ENCODE assay signal across 12 cellular contexts in the genomic region with DNA sequence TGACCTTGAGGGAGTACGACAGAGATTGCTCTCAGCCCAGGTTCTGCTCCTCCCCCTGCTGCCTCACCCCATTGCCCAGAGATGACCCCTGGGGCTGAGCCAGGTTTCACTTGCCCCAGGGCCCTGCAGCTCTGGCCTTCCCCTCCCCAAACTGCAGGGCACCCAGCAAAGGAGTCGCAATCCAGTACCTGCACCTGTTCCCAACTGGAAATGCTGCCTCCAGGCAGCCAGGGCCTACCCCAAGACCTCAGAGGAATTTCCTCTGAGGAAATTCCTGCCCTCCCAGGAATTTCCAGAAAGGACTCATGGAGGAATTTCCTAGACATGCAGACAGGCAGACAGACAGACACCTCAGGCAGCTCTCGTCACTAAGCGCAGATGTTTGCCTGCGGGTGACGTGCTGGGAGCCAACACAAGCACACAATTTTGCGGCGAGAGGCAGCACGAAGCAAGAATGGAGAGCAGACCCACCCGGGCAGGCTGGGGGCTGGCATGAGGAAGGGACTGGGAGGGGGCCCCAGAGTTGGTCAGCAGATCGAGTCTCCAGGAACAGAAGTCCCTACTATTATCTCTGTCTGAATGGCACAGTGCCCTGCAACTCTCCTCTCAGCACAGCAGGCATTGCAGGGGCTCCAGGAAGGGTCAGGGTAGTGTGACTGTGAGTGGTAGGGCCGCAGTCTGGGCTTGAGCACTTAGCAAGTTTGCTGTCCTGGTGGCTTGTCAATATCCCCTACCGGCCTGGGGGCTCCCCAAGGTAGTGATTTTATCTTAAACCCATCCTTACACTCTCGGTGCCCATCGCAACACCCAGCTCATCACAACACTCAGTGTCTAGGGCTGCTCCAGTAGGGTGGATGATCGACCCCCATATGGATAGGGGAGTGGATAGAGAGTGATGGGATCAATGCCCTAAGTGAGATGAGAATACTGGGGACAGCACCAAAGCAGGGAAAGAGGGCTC. TPM values are rescaled to one million over a fixed set of nuclear protein-coding genes. Genes with fewer than 3 reads are reported as not detected.
DNase-seq lines count a peak whose midpoint lies in the region; ATAC-seq and TF ChIP-seq lines count a peak whose summit lies in the region.
"Had no signal": no experiment of that assay in that cellular context is flagged by ENCODE, and none has a peak within 500 bp of the region (broad histone marks: within the 10 kb centered on the region; RNA-seq: fewer than 3 reads in every experiment).

No MANE protein-coding gene starts in this region.

- intact Hi-C loops in right cardiac atrium (cut with DNase I) = loop anchor here in 3 of 4 donors (5.0 kb wide), 2 partner anchors 32 to 43 kb away; no protein-coding TSS in a partner anchor
- intact Hi-C loops in Right ventricle myocardium inferior (cut with DNase I) = no loop called here
- intact Hi-C loops in right lobe of liver (cut with DNase I) = no loop called here
- intact Hi-C loops in vagina (cut with DNase I) = no loop called here
- intact Hi-C loops in gastrocnemius medialis (cut with DNase I; ENCODE audit: low total_unique reads) = no loop called here

- H3K4me1 ChIP-seq in right cardiac atrium (ENCODE audit: control insufficient read depth, insufficient read depth, low read length) (no peaks in the 10 kb centered on the region), right lobe of liver (peaks cover 0 to 24% (median 8%) of the 10 kb centered on the region in 4 donors), vagina (peaks cover 63% of the 10 kb centered on the region), gastrocnemius medialis (peaks cover 0 to 30% of the 10 kb centered on the region in 2 donors)

- H3K27me3 ChIP-seq in right cardiac atrium (ENCODE audit: control insufficient read depth, insufficient read depth) (no peaks in the 10 kb centered on the region), right lobe of liver (no peaks in the 10 kb centered on the region), vagina (no peaks in the 10 kb centered on the region), gastrocnemius medialis (peaks cover 11 to 37% (median 31%) of the 10 kb centered on the region in 3 donors)

- TF ChIP-seq CTCF in right lobe of liver (IDR thresholded peaks at IDR 0.05) (peak in 1 of 4 donors; percentile 13), vagina (IDR thresholded peaks at IDR 0.05) (no peak), gastrocnemius medialis (IDR thresholded peaks at IDR 0.05 in 4 of 5, conservative IDR thresholded peaks at IDR 0.05 in 1 of 5) (no peak)

- H3K27ac ChIP-seq in right cardiac atrium (ENCODE audit: low read length) = peak overlapping the region; percentile 12
- peak overlapping the region; percentile 97 to 100 (median 99) for H3K27ac ChIP-seq in right lobe of liver
- H3K27ac ChIP-seq in vagina = peak overlapping the region; percentile 17
- no peak overlapping the region for H3K27ac ChIP-seq in gastrocnemius medialis

- DNase-seq in right cardiac atrium (no peak), Right ventricle myocardium inferior (ENCODE audit: missing footprints) (no peak), dermis blood vessel endothelial cell (peak; percentile 88), right lobe of liver (peak; percentile 86 to 94 (median 91)), vagina (ENCODE audit: extremely low spot score in 2 of 2) (no peak), mucosa of gallbladder (ENCODE audit: low spot score) (no peak), gastrocnemius medialis (no peak), NCI-H2227 (lab: John Stamatoyannopoulos, UW; ENCODE audit: unreplicated experiment) (no peak)
- DNase-seq: activated naive CD4-positive, alpha-beta T cell treated with anti-CD3 and anti-CD28 coated beads for 36 hours; erythroblast; midbrain; NCI-H146 had no signal

- WGBS in right cardiac atrium = 68% methylated on average over 16 of the region's 16 CpGs
- 31% methylated on average over 2 of the region's 16 CpGs for WGBS in right lobe of liver (ENCODE audit: insufficient coverage, low coverage, low lambda C conversion rate, missing lambda C conversion rate)

- H3K36me3 ChIP-seq in right lobe of liver (peaks cover 0 to 12% (median 2%) of the 10 kb centered on the region in 4 donors), vagina (no peaks in the 10 kb centered on the region), gastrocnemius medialis (no peaks in the 10 kb centered on the region)

- H3K4me3 ChIP-seq in right cardiac atrium (ENCODE audit: low read length) (no peak overlapping the region), right lobe of liver (peak overlapping the region in 2 of 3 donors; percentile 84 to 96), vagina (no peak overlapping the region), gastrocnemius medialis (no peak overlapping the region)

- in situ Hi-C loops in gastrocnemius medialis (cut with MboI; ENCODE audit: low sequenced_read_pairs in 4 of 4) = no loop called here

- no peak for ATAC-seq in right cardiac atrium
- no peak for ATAC-seq in Right ventricle myocardium inferior
- peak; percentile 21 to 37 (median 32) for ATAC-seq in right lobe of liver
- ATAC-seq in gastrocnemius medialis = no peak

- TF ChIP-seq POLR2A in right lobe of liver (IDR thresholded peaks at IDR 0.05) (peak; percentile 34), vagina (IDR thresholded peaks at IDR 0.05) (no peak), gastrocnemius medialis (IDR thresholded peaks at IDR 0.05) (no peak)

- no peaks in the 10 kb centered on the region for H3K9me3 ChIP-seq in right cardiac atrium (ENCODE audit: control insufficient read depth, low read length)
- no peaks in the 10 kb centered on the region for H3K9me3 ChIP-seq in right lobe of liver
- no peaks in the 10 kb centered on the region for H3K9me3 ChIP-seq in vagina
- no peaks in the 10 kb centered on the region for H3K9me3 ChIP-seq in gastrocnemius medialis

RNA-seq across cellular contexts. Expression of gene EFNA1, which starts 2.9 kb away (rescaled TPM):
- total RNA-seq in right cardiac atrium (10 to 100 TPM; 25.4 to 41.4 (median 36.4) TPM), Right ventricle myocardium inferior (43.9 TPM), dermis blood vessel endothelial cell (119 and 138 TPM in 2 replicates), right lobe of liver (100 to 1,000 TPM in 5 of 6 experiments, 10 to 100 TPM in 1; 87.5 to 419 (median 196) TPM), vagina (57.9 TPM), mucosa of gallbladder (100.0 TPM), gastrocnemius medialis (10 to 100 TPM; 12.6 to 35.1 (median 14.4) TPM)
- 28.8 TPM for polyA plus RNA-seq in right cardiac atrium

RNA-seq across cellular contexts. Expression of gene SLC50A1, which starts 10.9 kb away (rescaled TPM):
- 10 to 100 TPM in 2 of 4 donors, 1 to 10 TPM in 2; 8.1 to 10.1 (median 9.3) TPM for total RNA-seq in right cardiac atrium
- polyA plus RNA-seq in right cardiac atrium = 13.6 TPM
- 9.3 TPM for total RNA-seq in Right ventricle myocardium inferior
- total RNA-seq in dermis blood vessel endothelial cell = 26.2 and 27.1 TPM in 2 replicates
- 10 to 100 TPM; 16.2 to 28.1 (median 24.4) TPM for total RNA-seq in right lobe of liver
- total RNA-seq in vagina = 11.8 TPM
- total RNA-seq in mucosa of gallbladder = 54.7 TPM
- total RNA-seq in gastrocnemius medialis = 10 to 100 TPM in 1 of 4 donors, 1 to 10 TPM in 3; 3.5 to 11.4 (median 8.2) TPM

RNA-seq across cellular contexts. Expression of gene DPM3, which starts 15.5 kb away (rescaled TPM):
- total RNA-seq in right cardiac atrium (10 to 100 TPM; 71.2 to 81.6 (median 74.6) TPM), Right ventricle myocardium inferior (55.7 TPM), dermis blood vessel endothelial cell (16.1 and 41.4 TPM in 2 replicates), right lobe of liver (100 to 1,000 TPM in 1 of 6 experiments, 10 to 100 TPM in 5; 50.4 to 106 (median 60.4) TPM), vagina (114 TPM), mucosa of gallbladder (130 TPM), gastrocnemius medialis (10 to 100 TPM in 3 of 4 donors, 1 to 10 TPM in 1; 7.3 to 69.5 (median 57.9) TPM)
- polyA plus RNA-seq in right cardiac atrium = 186 TPM

RNA-seq across cellular contexts. Expression of gene EFNA3, which starts 46.1 kb away (rescaled TPM):
- total RNA-seq in right cardiac atrium (1 to 10 TPM in 3 of 4 donors, under 1 TPM in 1; 0.78 to 1.9 (median 1.2) TPM), Right ventricle myocardium inferior (1.1 TPM), dermis blood vessel endothelial cell (1.9 and 2.2 TPM in 2 replicates), right lobe of liver (1 to 10 TPM in 4 of 6 experiments, under 1 TPM in 2; 0.26 to 4.0 (median 2.5) TPM), vagina (22.3 TPM), mucosa of gallbladder (2.7 TPM), gastrocnemius medialis (1 to 10 TPM in 2 of 4 donors, under 1 TPM in 1, not detected in 1; 0.55 to 1.8 (median 1.6) TPM)
- 1.1 TPM for polyA plus RNA-seq in right cardiac atrium

RNA-seq across cellular contexts. Expression of gene KRTCAP2, which starts 48.3 kb away (rescaled TPM):
- total RNA-seq in right cardiac atrium (100 to 1,000 TPM; 122 to 150 (median 130) TPM), Right ventricle myocardium inferior (118 TPM), dermis blood vessel endothelial cell (64.4 and 128 TPM in 2 replicates), right lobe of liver (100 to 1,000 TPM in 3 of 6 experiments, 10 to 100 TPM in 3; 85.5 to 145 (median 99.9) TPM), vagina (117 TPM), mucosa of gallbladder (158 TPM), gastrocnemius medialis (100 to 1,000 TPM in 1 of 4 donors, 10 to 100 TPM in 3; 59.6 to 102 (median 91.6) TPM)
- polyA plus RNA-seq in right cardiac atrium = 217 TPM

Comparison
In these comparisons a context has a peak if more than half of its experiments do, and no peak if none do; other contexts are left out.
1. intact Hi-C loops: an anchor here in right cardiac atrium (5.0 kb wide); none called in Right ventricle myocardium inferior, right lobe of liver, vagina and gastrocnemius medialis.
2. ATAC-seq: peak in right lobe of liver (4 of 4); none in right cardiac atrium (0 of 2), Right ventricle myocardium inferior (single experiment) and gastrocnemius medialis (0 of 2).
3. DNase-seq: peak in dermis blood vessel endothelial cell (single experiment) and right lobe of liver (3 of 3); none in right cardiac atrium (0 of 3), Right ventricle myocardium inferior (single experiment), vagina (0 of 2), mucosa of gallbladder (single experiment), gastrocnemius medialis (0 of 2) and NCI-H2227 (single experiment).
4. H3K27ac ChIP-seq: peak in right cardiac atrium (single experiment), right lobe of liver (3 of 3) and vagina (single experiment); none in gastrocnemius medialis (0 of 4).
5. H3K4me3 ChIP-seq: peak in right lobe of liver (2 of 3); none in right cardiac atrium (single experiment), vagina (0 of 2) and gastrocnemius medialis (0 of 4).